8 cellular contexts compared by ENCODE assay signal in genomic region chr13:42991892-42992584, GRCh38. TPM values are rescaled to one million over a fixed set of nuclear protein-coding genes. Genes with fewer than 3 reads are reported as not detected.
DNase-seq lines count a peak whose midpoint lies in the region; ATAC-seq and TF ChIP-seq lines count a peak whose summit lies in the region.

EPSTI1 (minus strand) TSS chr13:42992241; CDS start chr13:42992165, 76 bp downstream.

- intact Hi-C loops in OCI-LY7 (cut with micrococcal nuclease; ENCODE audit: unreplicated experiment), result no loop called here

- no peak within 1 kb of the TSS for H2BK5ac ChIP-seq in neuronal stem cell (ENCODE audit: low read length)

- H3K4ac ChIP-seq in neuronal stem cell (ENCODE audit: low read length), result peak within 1 kb of the TSS; percentile 92

- no peak within 1 kb of the TSS for H2BK12ac ChIP-seq in neuronal stem cell (ENCODE audit: low read length)

- no peaks in the 10 kb centered on the region for H4K20me1 ChIP-seq in OCI-LY7 (ENCODE audit: insufficient read depth, low read length)

- peak within 1 kb of the TSS; percentile 75 for H2BK15ac ChIP-seq in neuronal stem cell (ENCODE audit: low read length)

- H3K23ac ChIP-seq in neuronal stem cell (ENCODE audit: low read depth, low read length, poor library complexity), result peak within 1 kb of the TSS; percentile 75

- DNase-seq in OCI-LY7 (ENCODE audit: low spot score) (peak; percentile 75), foreskin fibroblast (peak; percentile 61 to 82), neuronal stem cell (ENCODE audit: low spot score) (peak; percentile 31), substantia nigra (lab: John Stamatoyannopoulos, UW) (peak in 37 of 49 donors; percentile 5 to 40 (median 19)), NCI-H128 (lab: John Stamatoyannopoulos, UW; ENCODE audit: unreplicated experiment) (no peak)
- peak; percentile 71 for DNase-seq in activated T-helper 9 cell treated with anti-CD3 and anti-CD28 coated beads, Interleukin-2, amount 50 U/mL, for 16 hours (ENCODE audit: low read depth)

- no peaks in the 10 kb centered on the region for H3K79me1 ChIP-seq in neuronal stem cell (ENCODE audit: low read depth, low read length)

- peak within 1 kb of the TSS; percentile 88 for H3K18ac ChIP-seq in neuronal stem cell (ENCODE audit: low read length)

- H2AK5ac ChIP-seq in neuronal stem cell (ENCODE audit: low read depth, low read length), result no peak within 1 kb of the TSS

- H3K4me1 ChIP-seq in OCI-LY7 (ENCODE audit: insufficient read depth, low read length, poor library complexity, severe bottlenecking), result peaks cover 15% of the 10 kb centered on the region
- peaks cover 0 to 1% of the 10 kb centered on the region in 2 donors for H3K4me1 ChIP-seq in neuronal stem cell (ENCODE audit: control insufficient read depth in 2 of 2, insufficient read depth in 1 of 2, low read depth in 1 of 2, low read length in 2 of 2)

- H3K27ac ChIP-seq in OCI-LY7 (ENCODE audit: low read depth, low read length, poor library complexity, severe bottlenecking) (peak within 1 kb of the TSS; percentile 9), neuronal stem cell (replicated peaks; ENCODE audit: low read length) (no peak within 1 kb of the TSS), substantia nigra (ENCODE audit: low read depth, low read length, poor library complexity, severe bottlenecking) (peak within 1 kb of the TSS; percentile 64)

- no CpG with 5 or more reads among the region's 44 CpGs for WGBS in neuronal stem cell (ENCODE audit: extremely low coverage in 2 of 2, insufficient read length in 2 of 2, insufficient replicate concordance in 1 of 2), 2 donors

- no peaks in the 10 kb centered on the region for H3K9me2 ChIP-seq in OCI-LY7 (ENCODE audit: insufficient read depth, low read length)

- peak within 1 kb of the TSS; percentile 61 for H2BK120ac ChIP-seq in neuronal stem cell (ENCODE audit: low read depth, low read length)

- H3K4me3 ChIP-seq in OCI-LY7 (ENCODE audit: low read depth, low read length, poor library complexity, severe bottlenecking) (peak within 1 kb of the TSS; percentile 63), foreskin fibroblast (ENCODE audit: low read depth in 1 of 2, low read length in 2 of 2) (peak within 1 kb of the TSS; percentile 67 to 70), neuronal stem cell (ENCODE audit: low read length in 2 of 2) (peak within 1 kb of the TSS; percentile 6 to 68)

- H3K9ac ChIP-seq in neuronal stem cell (ENCODE audit: low read depth, low read length, poor library complexity), result no peak within 1 kb of the TSS

- POLR2A ChIA-PET in OCI-LY7 (lab: Charles Lee), result interaction anchor here (0.6 kb wide), 2 partner anchors 9 to 455 kb away, joined by 3 read pairs; no protein-coding TSS in a partner anchor

- peaks cover 0 to 25% (median 9%) of the 10 kb centered on the region in 3 experiments for H3K27me3 ChIP-seq in neuronal stem cell (ENCODE audit: control insufficient read depth in 3 of 3, insufficient read depth in 3 of 3, low read depth in 1 of 3, low read length in 3 of 3)

- no peak within 1 kb of the TSS for H3K14ac ChIP-seq in neuronal stem cell (ENCODE audit: low read length)

- peak; percentile 60 for ATAC-seq in GM18508 (IDR thresholded peaks at IDR 0.05; ENCODE audit: insufficient read depth, unreplicated experiment)
- peak; percentile 86 for ATAC-seq in HG02798 (IDR thresholded peaks at IDR 0.05; ENCODE audit: poor library complexity, unreplicated experiment)

- H3K9me3 ChIP-seq in OCI-LY7 (ENCODE audit: low read length), result no peaks in the 10 kb centered on the region
- no peaks in the 10 kb centered on the region for H3K9me3 ChIP-seq in neuronal stem cell (replicated peaks in 1 of 2; ENCODE audit: control insufficient read depth in 2 of 2, insufficient read depth in 1 of 2, low read depth in 1 of 2, low read length in 2 of 2)

- no TSS peak for BruUV-seq in OCI-LY7 (replicated peaks; lab: Mats Ljungman, UMichigan)

- H2AFZ ChIP-seq in OCI-LY7 (ENCODE audit: low read length), result peak within 1 kb of the TSS; percentile 90
- peak within 1 kb of the TSS; percentile 81 for H2AFZ ChIP-seq in neuronal stem cell (ENCODE audit: low read length)

- no peak within 1 kb of the TSS for H4K8ac ChIP-seq in neuronal stem cell (ENCODE audit: low read depth, low read length)

- H3K79me2 ChIP-seq in OCI-LY7 (ENCODE audit: insufficient read depth, low read depth, low read length), result no peaks in the 10 kb centered on the region

- H3K4me2 ChIP-seq in OCI-LY7 (ENCODE audit: low read length) (peak within 1 kb of the TSS; percentile 82), neuronal stem cell (ENCODE audit: insufficient read depth, low read length, poor library complexity, severe bottlenecking) (peak within 1 kb of the TSS; percentile 63)

- no peaks in the 10 kb centered on the region for H3K36me3 ChIP-seq in OCI-LY7 (ENCODE audit: insufficient read depth, low read length)
- H3K36me3 ChIP-seq in neuronal stem cell (replicated peaks in 1 of 2; ENCODE audit: control insufficient read depth in 2 of 2, insufficient read depth in 2 of 2, low read length in 2 of 2), result no peaks in the 10 kb centered on the region

- CTCF ChIA-PET in OCI-LY7 (lab: Charles Lee; ENCODE audit: unreplicated experiment), result no interaction called here

- no peak for TF ChIP-seq CTCF in OCI-LY7 (conservative IDR thresholded peaks at IDR 0.05; ENCODE audit: low read length)
- no peak for TF ChIP-seq CTCF in foreskin fibroblast (IDR thresholded peaks at IDR 0.05; ENCODE audit: low read depth, low read length)

- peak within 1 kb of the TSS; percentile 24 for H4K91ac ChIP-seq in neuronal stem cell (ENCODE audit: low read depth, low read length, poor library complexity)

RNA-seq across cellular contexts. Expression of gene EPSTI1, which starts in this region (rescaled TPM):
- 0.10 and 2.1 TPM in 2 replicates for total RNA-seq in OCI-LY7 (2014; rRNA removed; shearing (Covaris generic))
- total RNA-seq in OCI-LY7 (2022), result 0.49 TPM in 1 of 2 replicates, not detected in the other
- polyA plus RNA-seq in neuronal stem cell (2013, experiment 1 of 2), result 0.18 TPM
- polyA plus RNA-seq in neuronal stem cell (2013, experiment 2 of 2), result 0.30 TPM
